ENCODE assay signal across 27 cellular contexts in genomic region chr3:59064276-59064675, GRCh38. TPM values are rescaled to one million over a fixed set of nuclear protein-coding genes. Genes with fewer than 3 reads are reported as not detected.
DNase-seq lines count a peak whose midpoint lies in the region; ATAC-seq and TF ChIP-seq lines count a peak whose summit lies in the region.
"Had no signal": no experiment of that assay in that cellular context is flagged by ENCODE, and none has a peak within 500 bp of the region (broad histone marks: within the 10 kb centered on the region; RNA-seq: fewer than 3 reads in every experiment).

No MANE protein-coding gene starts in this region.

- H3K4me1 Mint-ChIP-seq in chondrocyte (ENCODE audit: low read depth): no peaks in the 10 kb centered on the region
- no peaks in the 10 kb centered on the region for H3K4me1 Mint-ChIP-seq in activated T-cell treated with anti-CD3 and anti-CD28 coated beads, Interleukin-2, amount 50 U/mL, for 4 hours (ENCODE audit: low read depth)
- H3K4me1 Mint-ChIP-seq: activated naive CD4-positive, alpha-beta T cell treated with anti-CD3 and anti-CD28 coated beads, Interleukin-2, amount 10 ng/mL, durations not matched to agents 7 days and 5 days; B cell; memory B cell; naive thymus-derived CD4-positive, alpha-beta T cell had no signal

- H3K9me3 Mint-ChIP-seq in chondrocyte (ENCODE audit: low read depth): peaks cover 13% of the 10 kb centered on the region
- peaks cover 8% of the 10 kb centered on the region for H3K9me3 Mint-ChIP-seq in activated T-cell treated with anti-CD3 and anti-CD28 coated beads, Interleukin-2, amount 50 U/mL, for 4 hours
- H3K9me3 Mint-ChIP-seq: activated CD8-positive, alpha-beta T cell treated with anti-CD3 and anti-CD28 coated beads for 36 hours; activated naive CD4-positive, alpha-beta T cell treated with anti-CD3 and anti-CD28 coated beads, Interleukin-2, amount 10 ng/mL, durations not matched to agents 7 days and 5 days; memory B cell had no signal

- no peak overlapping the region for H3K27ac ChIP-seq in coronary artery
- H3K27ac ChIP-seq: ascending aorta, parathyroid adenoma, Peyer's patch, SJSA1, upper lobe of left lung had no signal

- DNase-seq in NB4 (ENCODE audit: low read depth): no peak
- DNase-seq in chondrocyte (ENCODE audit: low spot score): no peak
- DNase-seq in retinal pigment epithelial cell (ENCODE audit: low read depth): no peak
- DNase-seq in superior temporal gyrus (ENCODE audit: extremely low spot score): no peak
- DNase-seq in coronary artery (ENCODE audit: low spot score): no peak
- DNase-seq in activated T-cell treated with anti-CD3 and anti-CD28 coated beads, Interleukin-2, amount 50 U/mL, for 4 hours: no peak
- DNase-seq: activated CD8-positive, alpha-beta T cell treated with anti-CD3 and anti-CD28 coated beads for 36 hours; activated naive CD4-positive, alpha-beta T cell treated with anti-CD3 and anti-CD28 coated beads, Interleukin-2, amount 10 ng/mL, durations not matched to agents 7 days and 5 days; activated T-cell treated with anti-CD3 and anti-CD28 coated beads, Interleukin-2, amount 50 U/mL, for 24 hours; Calu3; GDM1; hypothalamus; naive thymus-derived CD4-positive, alpha-beta T cell; NCI-H1417 treated with DMSO at 0.1 percent for 48 hours; NCI-H2171; NCI-H69; Peyer's patch; stimulated activated CD4-positive, alpha-beta T cell treated with anti-CD3 and anti-CD28 coated beads, Interleukin-1b, Interleukin-23, amount 100 ng/mL, for 48 hours; T-helper 2 cell; upper lobe of left lung had no signal

- H3K36me3 Mint-ChIP-seq in chondrocyte (ENCODE audit: low read depth): no peaks in the 10 kb centered on the region
- no peaks in the 10 kb centered on the region for H3K36me3 Mint-ChIP-seq in activated T-cell treated with anti-CD3 and anti-CD28 coated beads, Interleukin-2, amount 50 U/mL, for 4 hours (ENCODE audit: insufficient read depth)
- H3K36me3 Mint-ChIP-seq: activated naive CD4-positive, alpha-beta T cell treated with anti-CD3 and anti-CD28 coated beads, Interleukin-2, amount 10 ng/mL, durations not matched to agents 7 days and 5 days had no signal

- TF ChIP-seq CTCF in GM12872 (IDR thresholded peaks at IDR 0.05; ENCODE audit: insufficient read depth, low read depth, low read length) (peak; percentile 21; the same call in 1 of the 3 replicates), NB4 (IDR thresholded peaks at IDR 0.05; ENCODE audit: low read depth, low read length) (peak; percentile 4), chondrocyte (IDR thresholded peaks at IDR 0.05) (peak; percentile 13), retinal pigment epithelial cell (conservative IDR thresholded peaks at IDR 0.05; ENCODE audit: low read depth, low read length) (peak; percentile 25), coronary artery (IDR thresholded peaks at IDR 0.05) (no peak)

- no peak overlapping the region for H3K4me3 ChIP-seq in NB4 (ENCODE audit: low read depth, low read length)
- H3K4me3 ChIP-seq in retinal pigment epithelial cell (ENCODE audit: low read length): no peak overlapping the region
- no peak overlapping the region for H3K4me3 ChIP-seq in coronary artery
- H3K4me3 ChIP-seq: ascending aorta, Peyer's patch, SJSA1, upper lobe of left lung had no signal

- H3K27me3 Mint-ChIP-seq in chondrocyte (ENCODE audit: low read depth): no peaks in the 10 kb centered on the region
- H3K27me3 Mint-ChIP-seq in activated T-cell treated with anti-CD3 and anti-CD28 coated beads, Interleukin-2, amount 50 U/mL, for 4 hours (ENCODE audit: low read depth): peaks cover 12% of the 10 kb centered on the region

- ATAC-seq in activated T-cell treated with anti-CD3 and anti-CD28 coated beads, Interleukin-2, amount 50 U/mL, for 4 hours: no peak
- ATAC-seq: activated CD8-positive, alpha-beta T cell treated with anti-CD3 and anti-CD28 coated beads for 36 hours; naive thymus-derived CD4-positive, alpha-beta T cell had no signal

- H3K4me3 Mint-ChIP-seq in chondrocyte (ENCODE audit: unreplicated experiment): no peak overlapping the region
- no peak overlapping the region for H3K4me3 Mint-ChIP-seq in activated T-cell treated with anti-CD3 and anti-CD28 coated beads, Interleukin-2, amount 50 U/mL, for 4 hours
- H3K4me3 Mint-ChIP-seq: activated CD8-positive, alpha-beta T cell treated with anti-CD3 and anti-CD28 coated beads for 36 hours; activated naive CD4-positive, alpha-beta T cell treated with anti-CD3 and anti-CD28 coated beads, Interleukin-2, amount 10 ng/mL, durations not matched to agents 7 days and 5 days; activated T-cell treated with anti-CD3 and anti-CD28 coated beads, Interleukin-2, amount 50 U/mL, for 24 hours; B cell; memory B cell; naive thymus-derived CD4-positive, alpha-beta T cell; stimulated activated naive CD8-positive, alpha-beta T cell treated with anti-CD3 and anti-CD28 coated beads, Interleukin-15, Interleukin-2, amounts not matched to agents 100 ng/mL and 50 ng/mL, for 24 hours had no signal

- TF ChIP-seq POLR2A in NB4 (IDR thresholded peaks at IDR 0.05; ENCODE audit: extremely low read depth, insufficient read length): no peak

- no peak overlapping the region for H3K27ac Mint-ChIP-seq in chondrocyte (ENCODE audit: unreplicated experiment)
- H3K27ac Mint-ChIP-seq: activated CD8-positive, alpha-beta T cell treated with anti-CD3 and anti-CD28 coated beads for 36 hours; activated naive CD4-positive, alpha-beta T cell treated with anti-CD3 and anti-CD28 coated beads, Interleukin-2, amount 10 ng/mL, durations not matched to agents 7 days and 5 days; activated T-cell treated with anti-CD3 and anti-CD28 coated beads, Interleukin-2, amount 50 U/mL, for 24 hours; B cell; memory B cell; naive thymus-derived CD4-positive, alpha-beta T cell; stimulated activated naive CD8-positive, alpha-beta T cell treated with anti-CD3 and anti-CD28 coated beads, Interleukin-15, Interleukin-2, amounts not matched to agents 100 ng/mL and 50 ng/mL, for 24 hours had no signal

RNA-seq across cellular contexts. Expression of gene CFAP20DC, which starts 14.5 kb away (rescaled TPM):
- 1.9 to 3.6 TPM (median 3.1 TPM) in 3 replicates for total RNA-seq in chondrocyte
- under 1 TPM; 0.16 to 0.38 (median 0.20) TPM for total RNA-seq in activated T-cell treated with anti-CD3 and anti-CD28 coated beads, Interleukin-2, amount 50 U/mL, for 4 hours
- total RNA-seq: ascending aorta, Peyer's patch had no signal
